ENCODE assay signal across 16 cellular contexts in genomic region chr19:3976495-3977241, GRCh38. TPM values are rescaled to one million over a fixed set of nuclear protein-coding genes. Genes with fewer than 3 reads are reported as not detected.
DNase-seq lines count a peak whose midpoint lies in the region; ATAC-seq and TF ChIP-seq lines count a peak whose summit lies in the region.
"Had no signal": no experiment of that assay in that cellular context is flagged by ENCODE, and none has a peak within 500 bp of the region (broad histone marks: within the 10 kb centered on the region; RNA-seq: fewer than 3 reads in every experiment).

No MANE protein-coding gene starts in this region.

- no peak for TF ChIP-seq CTCF in right lobe of liver (IDR thresholded peaks at IDR 0.05)

- H3K27me3 ChIP-seq in right lobe of liver: no peaks in the 10 kb centered on the region
- H3K27me3 ChIP-seq: suprapubic skin had no signal

- peaks cover 51 to 68% (median 59%) of the 10 kb centered on the region in 4 donors for H3K36me3 ChIP-seq in right lobe of liver

- peak; percentile 11 for ATAC-seq in activated T-helper 17 cell treated with anti-CD3 and anti-CD28 coated beads, Interleukin-2, amount 50 U/mL, for 72 hours (replicated peaks)
- ATAC-seq in right lobe of liver (peak in 1 of 4 donors; percentile 34), HG03135 (IDR thresholded peaks at IDR 0.05; ENCODE audit: unreplicated experiment) (no peak), HG02798 (IDR thresholded peaks at IDR 0.05; ENCODE audit: poor library complexity, unreplicated experiment) (no peak)

- no peak overlapping the region for H3K27ac ChIP-seq in right lobe of liver
- H3K27ac ChIP-seq: HL-60, suprapubic skin had no signal

- no peaks in the 10 kb centered on the region for H3K9me3 ChIP-seq in right lobe of liver
- H3K9me3 ChIP-seq: suprapubic skin had no signal

- peak; percentile 33 for TF ChIP-seq POLR2A in GM19099 (IDR thresholded peaks at IDR 0.05; ENCODE audit: extremely low read depth, insufficient read length, low read depth)
- no peak for TF ChIP-seq POLR2A in right lobe of liver (IDR thresholded peaks at IDR 0.05)

- H3K27ac Mint-ChIP-seq in activated T-helper 17 cell treated with anti-CD3 and anti-CD28 coated beads, Interleukin-2, amount 50 U/mL, for 72 hours: no peak overlapping the region
- H3K27ac Mint-ChIP-seq: activated naive CD4-positive, alpha-beta T cell treated with anti-CD3 and anti-CD28 coated beads, Interleukin-2, amount 10 ng/mL, durations not matched to agents 7 days and 5 days; nephron had no signal

- H3K4me1 Mint-ChIP-seq in activated T-helper 17 cell treated with anti-CD3 and anti-CD28 coated beads, Interleukin-2, amount 50 U/mL, for 72 hours: peaks cover 5% of the 10 kb centered on the region
- H3K4me1 Mint-ChIP-seq: nephron had no signal

- H3K4me3 Mint-ChIP-seq in activated T-helper 17 cell treated with anti-CD3 and anti-CD28 coated beads, Interleukin-2, amount 50 U/mL, for 72 hours: no peak overlapping the region
- H3K4me3 Mint-ChIP-seq: activated naive CD4-positive, alpha-beta T cell treated with anti-CD3 and anti-CD28 coated beads, Interleukin-2, amount 10 ng/mL, durations not matched to agents 7 days and 5 days; nephron had no signal

- no peaks in the 10 kb centered on the region for H3K4me1 ChIP-seq in right lobe of liver

- no peak overlapping the region for H3K4me3 ChIP-seq in right lobe of liver
- H3K4me3 ChIP-seq: suprapubic skin had no signal

- intact Hi-C loops in right lobe of liver (cut with DNase I): no loop called here

- H3K36me3 Mint-ChIP-seq in activated T-helper 17 cell treated with anti-CD3 and anti-CD28 coated beads, Interleukin-2, amount 50 U/mL, for 72 hours (ENCODE audit: low read depth): peaks cover 69% of the 10 kb centered on the region

- no peaks in the 10 kb centered on the region for H3K27me3 Mint-ChIP-seq in activated T-helper 17 cell treated with anti-CD3 and anti-CD28 coated beads, Interleukin-2, amount 50 U/mL, for 72 hours
- H3K27me3 Mint-ChIP-seq: activated naive CD4-positive, alpha-beta T cell treated with anti-CD3 and anti-CD28 coated beads, Interleukin-2, amount 10 ng/mL, durations not matched to agents 7 days and 5 days had no signal

- DNase-seq in AG20443 (ENCODE audit: low spot score) (peak; percentile 43), right lobe of liver (peak in 2 of 3 donors; percentile 47 to 57), SW480 (ENCODE audit: low spot score) (no peak)
- DNase-seq in central memory CD4-positive, alpha-beta T cell: no peak
- DNase-seq: activated CD4-positive, CD25-positive, alpha-beta regulatory T cell; activated naive CD4-positive, alpha-beta T cell treated with anti-CD3 and anti-CD28 coated beads, Interleukin-2, amount 10 ng/mL, durations not matched to agents 7 days and 5 days; effector CD8-positive, alpha-beta T cell; NCI-H1930; RPMI8226 had no signal

- H3K9me3 Mint-ChIP-seq in activated T-helper 17 cell treated with anti-CD3 and anti-CD28 coated beads, Interleukin-2, amount 50 U/mL, for 72 hours: no peaks in the 10 kb centered on the region
- H3K9me3 Mint-ChIP-seq: activated naive CD4-positive, alpha-beta T cell treated with anti-CD3 and anti-CD28 coated beads, Interleukin-2, amount 10 ng/mL, durations not matched to agents 7 days and 5 days; nephron had no signal

- WGBS in right lobe of liver (ENCODE audit: insufficient coverage, low coverage, low lambda C conversion rate, missing lambda C conversion rate): 100% methylated on average over 1 of the region's 29 CpGs

RNA-seq across cellular contexts. Expression of gene DAPK3, which starts 5.8 kb away (rescaled TPM):
- total RNA-seq in activated T-helper 17 cell treated with anti-CD3 and anti-CD28 coated beads, Interleukin-2, amount 50 U/mL, for 72 hours: 10 to 100 TPM; 37.5 to 40.6 TPM
- total RNA-seq in right lobe of liver: 10 to 100 TPM; 13.1 to 63.7 (median 24.9) TPM

RNA-seq across cellular contexts. Expression of gene EEF2, which starts 8.6 kb away (rescaled TPM):
- total RNA-seq in activated T-helper 17 cell treated with anti-CD3 and anti-CD28 coated beads, Interleukin-2, amount 50 U/mL, for 72 hours: 1,000 to 10,000 TPM; 3,211 to 3,379 TPM
- 1,000 to 10,000 TPM in 4 of 6 experiments, 100 to 1,000 TPM in 2; 933 to 1,231 (median 1,031) TPM for total RNA-seq in right lobe of liver

RNA-seq across cellular contexts. Expression of gene PIAS4, which starts 30.9 kb away (rescaled TPM):
- total RNA-seq in activated T-helper 17 cell treated with anti-CD3 and anti-CD28 coated beads, Interleukin-2, amount 50 U/mL, for 72 hours: 10 to 100 TPM; 32.8 to 39.1 TPM
- total RNA-seq in right lobe of liver: 10 to 100 TPM in 5 of 6 experiments, 1 to 10 TPM in 1; 9.9 to 20.0 (median 14.9) TPM

RNA-seq across cellular contexts. Expression of gene NMRK2, which starts 43.8 kb away (rescaled TPM):
- total RNA-seq in activated T-helper 17 cell treated with anti-CD3 and anti-CD28 coated beads, Interleukin-2, amount 50 U/mL, for 72 hours: not detected
- under 1 TPM in 1 of 6 experiments, not detected in 5; 0.17 TPM for total RNA-seq in right lobe of liver
- total RNA-seq: suprapubic skin had no signal

Comparison
In these comparisons a context has a peak if more than half of its experiments do, and no peak if none do; other contexts are left out.
1. DNase-seq: peak in AG20443 (single experiment) and right lobe of liver (2 of 3); none in central memory CD4-positive, alpha-beta T cell (single experiment) and SW480 (single experiment).